In the genomic region with DNA sequence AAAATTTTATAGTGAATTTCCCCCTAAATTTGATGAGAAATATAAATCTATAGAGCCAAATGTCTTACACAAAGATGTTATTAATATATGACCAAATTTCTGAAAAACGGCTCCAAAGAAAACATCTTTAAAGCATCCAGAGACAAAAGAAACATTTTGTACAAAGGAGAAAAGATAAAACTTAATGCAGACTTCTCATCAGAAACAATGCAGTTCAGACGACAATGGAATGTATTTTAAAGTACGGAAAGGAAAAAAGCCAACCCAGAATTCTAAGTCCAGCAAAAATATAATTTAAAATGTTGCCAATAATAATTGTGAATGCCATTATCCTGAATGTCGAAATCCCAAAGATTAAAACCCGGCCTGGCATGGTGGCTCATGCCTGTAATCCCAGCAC, we compare ENCODE assay signal across 29 cellular contexts.
"Had no signal": no experiment of that assay in that cellular context is flagged by ENCODE, and none has a peak within 500 bp of the region (broad histone marks: within the 10 kb centered on the region; RNA-seq: fewer than 3 reads in every experiment).

No MANE protein-coding gene starts in this region.

- H3K9me3 ChIP-seq: colonic mucosa, esophagus muscularis mucosa, esophagus squamous epithelium, gastrocnemius medialis, gastroesophageal sphincter had no signal

- H3K36me3 ChIP-seq: colonic mucosa, esophagus muscularis mucosa, esophagus squamous epithelium, gastrocnemius medialis, gastroesophageal sphincter, heart left ventricle, heart right ventricle had no signal

- ATAC-seq: effector memory CD8-positive, alpha-beta T cell; esophagus mucosa; foreskin keratinocyte; gastrocnemius medialis; gastroesophageal sphincter; heart left ventricle; heart right ventricle had no signal

- H3K9me3 Mint-ChIP-seq: effector memory CD8-positive, alpha-beta T cell had no signal

- FAIRE-seq: colon, endometrium, endothelial cell of umbilical vein, frontal cortex had no signal

- H3K4me1 Mint-ChIP-seq: endodermal cell had no signal

- H3K27me3 Mint-ChIP-seq: dendritic cell treated with granulocyte-macrophage colony-stimulating factor and Interleukin-4, amounts not matched to agents 40 ng/mL and 50 ng/mL, for 4 days had no signal

- H3K27ac Mint-ChIP-seq: dendritic cell treated with granulocyte-macrophage colony-stimulating factor and Interleukin-4, amounts not matched to agents 40 ng/mL and 50 ng/mL, for 4 days; effector memory CD8-positive, alpha-beta T cell; endodermal cell had no signal

- H3K4me3 ChIP-seq: colonic mucosa, coronary artery, dorsolateral prefrontal cortex, esophagus muscularis mucosa, esophagus squamous epithelium, gastrocnemius medialis, gastroesophageal sphincter, heart left ventricle, heart right ventricle had no signal

- H3K4me3 Mint-ChIP-seq: dendritic cell treated with granulocyte-macrophage colony-stimulating factor and Interleukin-4, amounts not matched to agents 40 ng/mL and 50 ng/mL, for 4 days; effector memory CD8-positive, alpha-beta T cell; endodermal cell had no signal

- H3K27ac ChIP-seq: colonic mucosa, coronary artery, dorsolateral prefrontal cortex, epithelial cell of prostate, esophagus muscularis mucosa, esophagus squamous epithelium, foreskin keratinocyte, gastrocnemius medialis, gastroesophageal sphincter, heart left ventricle, heart right ventricle had no signal

- H3K27me3 ChIP-seq: colonic mucosa, dorsolateral prefrontal cortex, esophagus muscularis mucosa, esophagus squamous epithelium, foreskin keratinocyte, gastrocnemius medialis, gastroesophageal sphincter, heart left ventricle, heart right ventricle had no signal

- H3K4me1 ChIP-seq: colonic mucosa, foreskin keratinocyte had no signal

- DNase-seq: colonic mucosa; cortex of kidney; dermis blood vessel endothelial cell; dorsolateral prefrontal cortex; effector CD4-positive, alpha-beta T cell; effector CD8-positive, alpha-beta T cell; effector memory CD4-positive, alpha-beta T cell; effector memory CD8-positive, alpha-beta T cell; endodermal cell; erythroblast; esophagus squamous epithelium; foreskin fibroblast; foreskin keratinocyte; foreskin melanocyte; gastrocnemius medialis; glutamatergic neuron; head of caudate nucleus; heart left ventricle; heart right ventricle had no signal
